ENCODE assay signal across 29 cellular contexts in genomic region chr17:81331527-81332043, GRCh38. TPM values are rescaled to one million over a fixed set of nuclear protein-coding genes. Genes with fewer than 3 reads are reported as not detected.
DNase-seq lines count a peak whose midpoint lies in the region; ATAC-seq, FAIRE-seq and TF ChIP-seq lines count a peak whose summit lies in the region.
"Had no signal": no experiment of that assay in that cellular context is flagged by ENCODE, and none has a peak within 500 bp of the region (broad histone marks: within the 10 kb centered on the region; RNA-seq: fewer than 3 reads in every experiment).

No MANE protein-coding gene starts in this region.

- no peak for DNase-seq in HepG2 (ENCODE audit: low spot score)
- DNase-seq in right lobe of liver: no peak
- no peak for DNase-seq in RWPE2 (ENCODE audit: low spot score)
- peak; percentile 68 for DNase-seq in kidney
- DNase-seq in upper lobe of right lung: peak; percentile 66
- no peak for DNase-seq in NCI-H146 (lab: John Stamatoyannopoulos, UW)
- DNase-seq in DMS153 (lab: John Stamatoyannopoulos, UW): no peak
- DNase-seq in activated gamma-delta T cell treated with Interleukin-2 at 50 U/mL for 16 hours: no peak
- DNase-seq: activated CD8-positive, alpha-beta T cell treated with anti-CD3 and anti-CD28 coated beads, Interleukin-2, amount 10 ng/mL, durations not matched to agents 7 days and 5 days; body of pancreas; CD4-positive, CD25-positive, alpha-beta regulatory T cell; cerebellar nuclear complex; dorsolateral prefrontal cortex; head of caudate nucleus; Kasumi-1; NCI-H1048; NCI-H2029 treated with DMSO at 0.1 percent for 48 hours; NCI-H226; OCI-M1; SIG-M5; stimulated activated naive CD4-positive, alpha-beta T cell treated with Interleukin-2 at 50 U/mL for 16 hours; testis had no signal

- ATAC-seq in HepG2 (no peak), right lobe of liver (no peak), RWPE2 (ENCODE audit: low read depth) (no peak), upper lobe of right lung (no peak)
- ATAC-seq: activated CD8-positive, alpha-beta T cell treated with anti-CD3 and anti-CD28 coated beads, Interleukin-2, amount 10 ng/mL, durations not matched to agents 7 days and 5 days; body of pancreas; left lobe of liver; natural killer cell treated with Interleukin-12 subunit alpha and Interleukin-12 subunit beta and Interleukin-15 and Interleukin-18, amount 100 ng/mL, for 72 hours; pancreas; right cardiac atrium had no signal

- TF ChIP-seq CTCF in HepG2 (CRISPR knock-in tag; IDR thresholded peaks at IDR 0.05) (no peak), right lobe of liver (IDR thresholded peaks at IDR 0.05) (no peak), RWPE2 (IDR thresholded peaks at IDR 0.05; ENCODE audit: poor library complexity, severe bottlenecking) (no peak), kidney (IDR thresholded peaks at IDR 0.05; ENCODE audit: borderline replicate concordance, extremely low read depth, insufficient read depth) (no peak), upper lobe of right lung (IDR thresholded peaks at IDR 0.05) (no peak)

- no peaks in the 10 kb centered on the region for H3K9me3 ChIP-seq in HepG2 (ENCODE audit: low read length)
- no peaks in the 10 kb centered on the region for H3K9me3 ChIP-seq in right lobe of liver
- no peaks in the 10 kb centered on the region for H3K9me3 ChIP-seq in RWPE2 (ENCODE audit: severe bottlenecking)
- H3K9me3 ChIP-seq in kidney (ENCODE audit: control insufficient read depth in 1 of 2, low read length in 2 of 2): no peaks in the 10 kb centered on the region
- H3K9me3 ChIP-seq in upper lobe of right lung: no peaks in the 10 kb centered on the region
- H3K9me3 ChIP-seq: body of pancreas, pancreas, testis had no signal

- TF ChIP-seq RAD21 in HepG2 (CRISPR knock-in tag; IDR thresholded peaks at IDR 0.05): no peak

- CTCF ChIA-PET in HepG2 (lab: Yijun Ruan, JAX; ENCODE audit: low intra/inter-chr PET ratio, low total read pairs): no interaction called here

- no TSS peak for BruUV-seq in HepG2 (replicated peaks; lab: Mats Ljungman, UMichigan)

- 66% methylated on average over 4 of the region's 17 CpGs for WGBS in HepG2 (ENCODE audit: low lambda C conversion rate)
- WGBS in right lobe of liver (ENCODE audit: insufficient coverage, low coverage, low lambda C conversion rate, missing lambda C conversion rate): 93% methylated on average over 2 of the region's 17 CpGs

- H3K4me1 ChIP-seq in HepG2 (ENCODE audit: insufficient read depth, low read length): peaks cover 91% of the 10 kb centered on the region
- peaks cover 0 to 54% (median 27%) of the 10 kb centered on the region in 4 donors for H3K4me1 ChIP-seq in right lobe of liver
- peaks cover 34% of the 10 kb centered on the region for H3K4me1 ChIP-seq in RWPE2 (ENCODE audit: insufficient read depth, poor library complexity, severe bottlenecking)
- H3K4me1 ChIP-seq in kidney (ENCODE audit: control insufficient read depth in 1 of 2, insufficient read depth in 1 of 2, low read depth in 1 of 2, low read length in 2 of 2): peaks cover 5 to 20% of the 10 kb centered on the region in 2 donors
- peaks cover 40% of the 10 kb centered on the region for H3K4me1 ChIP-seq in upper lobe of right lung

- H3K36me3 ChIP-seq in HepG2 (replicated peaks in 1 of 2; ENCODE audit: control insufficient read depth in 1 of 2, insufficient read depth in 2 of 2, low read length in 2 of 2) (no peaks in the 10 kb centered on the region), right lobe of liver (no peaks in the 10 kb centered on the region), RWPE2 (ENCODE audit: low read depth) (no peaks in the 10 kb centered on the region), kidney (ENCODE audit: control insufficient read depth in 1 of 2, insufficient read depth in 2 of 2, low read length in 2 of 2) (no peaks in the 10 kb centered on the region), upper lobe of right lung (no peaks in the 10 kb centered on the region)
- H3K36me3 ChIP-seq: pancreas had no signal

- no peak for FAIRE-seq in HepG2 (lab: Jason Lieb, UNC)
- no peak for FAIRE-seq in kidney (lab: Jason Lieb, UNC)
- FAIRE-seq: G401.6, GM18507, pancreas, TTC549 had no signal

- H3K27me3 ChIP-seq in HepG2 (ENCODE audit: control insufficient read depth in 1 of 2, insufficient read depth in 2 of 2, low read length in 2 of 2): peaks cover 28 to 80% of the 10 kb centered on the region in 2 experiments
- H3K27me3 ChIP-seq in right lobe of liver: no peaks in the 10 kb centered on the region
- H3K27me3 ChIP-seq in RWPE2 (ENCODE audit: insufficient read depth, poor library complexity, severe bottlenecking): no peaks in the 10 kb centered on the region
- no peaks in the 10 kb centered on the region for H3K27me3 ChIP-seq in upper lobe of right lung
- H3K27me3 ChIP-seq: body of pancreas, pancreas, testis had no signal

- H3K9ac ChIP-seq in HepG2 (ENCODE audit: insufficient read depth, low read depth, low read length): no peak overlapping the region
- H3K9ac ChIP-seq in kidney (ENCODE audit: low read length in 2 of 2): no peak overlapping the region

- in situ Hi-C loops in HepG2 (cut with HindIII; ENCODE audit: extremely low pct_ligation_motif_present, low pct_unique_long_range_greater_than_20kb): no loop called here

- TF ChIP-seq EP300 in HepG2 (IDR thresholded peaks at IDR 0.05; ENCODE audit: low read depth in 2 of 2, low read length in 2 of 2) (no peak), HepG2 (CRISPR knock-in tag; IDR thresholded peaks at IDR 0.05; ENCODE audit: borderline replicate concordance) (no peak)

- POLR2A ChIA-PET in HepG2 (lab: Yijun Ruan, JAX): no interaction called here

- no peak overlapping the region for H3K4me3 ChIP-seq in HepG2 (replicated peaks in 1 of 3; ENCODE audit: insufficient read depth in 1 of 3, low read depth in 2 of 3, low read length in 3 of 3)
- H3K4me3 ChIP-seq in right lobe of liver: no peak overlapping the region
- no peak overlapping the region for H3K4me3 ChIP-seq in RWPE2 (ENCODE audit: severe bottlenecking)
- no peak overlapping the region for H3K4me3 ChIP-seq in kidney (ENCODE audit: low read length in 2 of 2)
- no peak overlapping the region for H3K4me3 ChIP-seq in upper lobe of right lung
- H3K4me3 ChIP-seq: body of pancreas, dorsolateral prefrontal cortex, pancreas, testis had no signal

- intact Hi-C loops in HepG2 (cut with micrococcal nuclease; ENCODE audit: unreplicated experiment) (no loop called here), right lobe of liver (cut with DNase I) (no loop called here), kidney (cut with DNase I) (no loop called here), upper lobe of right lung (cut with DNase I) (no loop called here)

- no peaks in the 10 kb centered on the region for H4K20me1 ChIP-seq in HepG2 (ENCODE audit: insufficient read depth, low read length)

- H3K4me2 ChIP-seq in HepG2 (ENCODE audit: low read depth, low read length): no peak overlapping the region

- H3K27ac ChIP-seq in HepG2 (ENCODE audit: extremely low read length, insufficient read depth, low read length) (no peak overlapping the region), right lobe of liver (peak overlapping the region in 1 of 3 donors; percentile 83), RWPE2 (ENCODE audit: poor library complexity, severe bottlenecking) (peak overlapping the region; percentile 96), kidney (ENCODE audit: low read depth in 2 of 2, low read length in 2 of 2) (no peak overlapping the region), upper lobe of right lung (no peak overlapping the region)
- H3K27ac ChIP-seq: body of pancreas, dorsolateral prefrontal cortex, pancreas, testis had no signal

- no peak overlapping the region for H2AFZ ChIP-seq in HepG2 (ENCODE audit: low read length)

- no peak for TF ChIP-seq POLR2A in HepG2 (IDR thresholded peaks at IDR 0.05; ENCODE audit: insufficient read depth in 1 of 2, low read depth in 2 of 2, low read length in 2 of 2)
- TF ChIP-seq POLR2A in right lobe of liver (IDR thresholded peaks at IDR 0.05): no peak

- H3K79me2 ChIP-seq in HepG2 (ENCODE audit: insufficient read depth, low read length): no peaks in the 10 kb centered on the region

TF ChIP-seq in HepG2, 621 proteins besides CTCF, POLR2A, EP300 and RAD21 (continues in another document):
- TF ChIP-seq ATAD3A (CRISPR knock-in tag; IDR thresholded peaks at IDR 0.05): peak; percentile 25; the same call in 1 of the 2 replicates
- TF ChIP-seq HNRNPLL (IDR thresholded peaks at IDR 0.05; ENCODE audit: low read depth, low read length, poor library complexity, severe bottlenecking): peak; percentile 29
- TF ChIP-seq ZNF891 (CRISPR knock-in tag; IDR thresholded peaks at IDR 0.05): 0 out of 2 replicates have a peak, but pooled peaks have one; percentile 28
- TF ChIP-seq ATM (IDR thresholded peaks at IDR 0.05; ENCODE audit: borderline replicate concordance): no peak

RNA-seq across cellular contexts. Expression of gene SLC38A10, which starts 36.5 kb away (rescaled TPM):
- total RNA-seq in HepG2 (2016; rRNA removed; fragmentation: Illumina TruSeq; extraction: Trizol) (23.0 and 55.8 TPM in 2 replicates), right lobe of liver (100 to 1,000 TPM in 1 of 6 experiments, 10 to 100 TPM in 5; 60.9 to 104 (median 86.1) TPM), kidney (89.7 TPM), upper lobe of right lung (87.3 TPM)
- 18.5 and 23.3 TPM in 2 replicates for total RNA-seq in HepG2 (2016; cell fraction: cytosol; rRNA removed; fragmentation: Illumina TruSeq; extraction: Trizol; ENCODE audit: low read depth)
- total RNA-seq in HepG2 (2016; cell fraction: insoluble cytoplasmic fraction; rRNA removed; fragmentation: Illumina TruSeq; extraction: Trizol): 19.1 and 55.8 TPM in 2 replicates
- 18.8 and 20.0 TPM in 2 replicates for total RNA-seq in HepG2 (2016; cell fraction: membrane; rRNA removed; fragmentation: Illumina TruSeq; extraction: Trizol)
- 52.6 and 64.0 TPM in 2 replicates for total RNA-seq in HepG2 (2016; cell fraction: nucleus; rRNA removed; fragmentation: Illumina TruSeq; extraction: Trizol)
- polyA plus RNA-seq in HepG2 (2011; rRNA removed) (23.4 and 33.6 TPM in 2 replicates), kidney (ENCODE audit: insufficient read depth, low read depth, low replicate concordance) (72.7 TPM)
- 20.1 and 34.6 TPM in 2 replicates for polyA plus RNA-seq in HepG2 (2011; cell fraction: cytosol; rRNA removed)
- polyA plus RNA-seq in HepG2 (2011; cell fraction: nucleus; rRNA removed): 63.4 and 88.4 TPM in 2 replicates
- polyA plus RNA-seq in HepG2 (2012): 22.8 and 28.0 TPM in 2 replicates
- polyA plus RNA-seq in HepG2 (2016; cell fraction: cytosol; fragmentation: Illumina TruSeq; extraction: Trizol; ENCODE audit: low read depth): 5.7 and 7.1 TPM in 2 replicates
- polyA plus RNA-seq in HepG2 (2016; cell fraction: insoluble cytoplasmic fraction; fragmentation: Illumina TruSeq; extraction: Trizol; ENCODE audit: low read depth): 19.7 and 23.4 TPM in 2 replicates
- polyA plus RNA-seq in HepG2 (2016; cell fraction: membrane; fragmentation: Illumina TruSeq; extraction: Trizol; ENCODE audit: low read depth): 10.4 and 11.4 TPM in 2 replicates
- 123 and 129 TPM in 2 replicates for polyA plus RNA-seq in HepG2 (2016; cell fraction: nucleus; fragmentation: Illumina TruSeq; extraction: Trizol; ENCODE audit: insufficient read depth, low read depth)
- 53.9 and 165 TPM in 2 replicates for polyA minus RNA-seq in HepG2 (2011; rRNA and poly(A)+ RNA removed; ENCODE audit: low replicate concordance)
- polyA minus RNA-seq in HepG2 (2011; cell fraction: cytosol; rRNA and poly(A)+ RNA removed): 62.7 and 77.3 TPM in 2 replicates
- 25.7 and 27.8 TPM in 2 replicates for polyA minus RNA-seq in HepG2 (2011; cell fraction: nucleus; rRNA and poly(A)+ RNA removed)

Comparison
In these comparisons a context has a peak if more than half of its experiments do, and no peak if none do; other contexts are left out.
1. DNase-seq: peak in kidney (single experiment) and upper lobe of right lung (single experiment); none in HepG2 (single experiment), right lobe of liver (0 of 3), RWPE2 (single experiment), NCI-H146 (single experiment), DMS153 (single experiment) and activated gamma-delta T cell treated with Interleukin-2 at 50 U/mL for 16 hours (single experiment).